8 cellular contexts compared by ENCODE assay signal in genomic region chr5:140633081-140633471, GRCh38. TPM values are rescaled to one million over a fixed set of nuclear protein-coding genes. Genes with fewer than 3 reads are reported as not detected.
DNase-seq lines count a peak whose midpoint lies in the region; ATAC-seq and TF ChIP-seq lines count a peak whose summit lies in the region.

TSS of gene CD14 (minus strand) at chr5:140633175. CDS start at chr5:140633071, 104 bp downstream.

- no peaks in the 10 kb centered on the region for H3K36me3 ChIP-seq in esophagus squamous epithelium

- peak within 1 kb of the TSS; percentile 68 to 88 (median 76) for H3K27ac ChIP-seq in esophagus squamous epithelium

- peaks cover 0 to 12% (median 8%) of the 10 kb centered on the region in 7 donors for H3K9me3 Mint-ChIP-seq in CD14-positive monocyte
- no peaks in the 10 kb centered on the region for H3K9me3 Mint-ChIP-seq in natural killer cell

- peak within 1 kb of the TSS; percentile 48 to 70 (median 52) for H3K4me3 ChIP-seq in esophagus squamous epithelium

- H3K4me3 Mint-ChIP-seq in CD14-positive monocyte (peak within 1 kb of the TSS; percentile 92 to 100), T-helper 17 cell (peak within 1 kb of the TSS; percentile 92), natural killer cell (peak within 1 kb of the TSS; percentile 91)

- peaks cover 56% of the 10 kb centered on the region for H3K4me1 Mint-ChIP-seq in CD14-positive monocyte
- peaks cover 28% of the 10 kb centered on the region for H3K4me1 Mint-ChIP-seq in T-helper 17 cell
- peaks cover 14 to 26% of the 10 kb centered on the region in 2 donors for H3K4me1 Mint-ChIP-seq in natural killer cell

- ATAC-seq in GM21529 (IDR thresholded peaks at IDR 0.05; ENCODE audit: unreplicated experiment), result peak; percentile 4
- ATAC-seq in T-helper 17 cell, result peak; percentile 15
- ATAC-seq in natural killer cell, result peak in 1 of 3 donors; percentile 29
- no peak for ATAC-seq in HG03439 (IDR thresholded peaks at IDR 0.05; ENCODE audit: unreplicated experiment)

- peak; percentile 81 for DNase-seq in CD14-positive monocyte (ENCODE audit: low spot score)
- no peak for DNase-seq in T-helper 17 cell
- DNase-seq in esophagus squamous epithelium (lab: John Stamatoyannopoulos, UW), result no peak
- no peak for DNase-seq in natural killer cell
- no peak for DNase-seq in cortex of kidney (lab: John Stamatoyannopoulos, UW)
- DNase-seq in activated gamma-delta T cell (lab: John Stamatoyannopoulos, UW), result no peak

- peaks cover 6 to 37% (median 19%) of the 10 kb centered on the region in 3 donors for H3K4me1 ChIP-seq in esophagus squamous epithelium

- no peaks in the 10 kb centered on the region for H3K27me3 ChIP-seq in esophagus squamous epithelium

- peak within 1 kb of the TSS; percentile 97 to 99 (median 98) for H3K27ac Mint-ChIP-seq in CD14-positive monocyte
- H3K27ac Mint-ChIP-seq in T-helper 17 cell, result peak within 1 kb of the TSS; percentile 86
- H3K27ac Mint-ChIP-seq in natural killer cell, result peak within 1 kb of the TSS in 1 of 2 donors; percentile 72

- TF ChIP-seq CTCF in CD14-positive monocyte (IDR thresholded peaks at IDR 0.05) (no peak), esophagus squamous epithelium (IDR thresholded peaks at IDR 0.05) (no peak), natural killer cell (IDR thresholded peaks at IDR 0.05) (no peak)

- WGBS in esophagus squamous epithelium, 2 donors, result 6 to 10% methylated on average over 10 to 11 of the region's 11 CpGs

- H3K9me3 ChIP-seq in T-helper 17 cell (ENCODE audit: control insufficient read depth, low read length, poor library complexity, severe bottlenecking) (no peaks in the 10 kb centered on the region), esophagus squamous epithelium (no peaks in the 10 kb centered on the region)

- H3K27me3 Mint-ChIP-seq in CD14-positive monocyte (ENCODE audit: low read depth in 3 of 3) (peaks cover 0 to 5% (median 0%) of the 10 kb centered on the region in 3 donors), T-helper 17 cell (peaks cover 10% of the 10 kb centered on the region), natural killer cell (ENCODE audit: low read depth in 2 of 2) (peaks cover 10 to 14% of the 10 kb centered on the region in 2 donors)

- TF ChIP-seq POLR2A in esophagus squamous epithelium (IDR thresholded peaks at IDR 0.05), result peak in 2 of 4 donors; percentile 3 to 44

- H3K36me3 Mint-ChIP-seq in CD14-positive monocyte (peaks cover 22 to 43% of the 10 kb centered on the region in 2 donors), T-helper 17 cell (ENCODE audit: low read depth) (peaks cover 3% of the 10 kb centered on the region), natural killer cell (no peaks in the 10 kb centered on the region)

- intact Hi-C loops in CD14-positive monocyte (cut with micrococcal nuclease) (loop anchor here (2.0 to 5.0 kb wide), 2 partner anchors 22 to 36 kb away; no protein-coding TSS in a partner anchor), esophagus squamous epithelium (cut with DNase I) (loop anchor here (10.0 kb wide), 1 partner anchor 258 kb away; no protein-coding TSS in a partner anchor), natural killer cell (cut with micrococcal nuclease) (no loop called here)

RNA-seq across cellular contexts. Expression of gene CD14, which starts in this region (rescaled TPM):
- 1,000 to 10,000 TPM; 2,434 to 3,095 TPM for polyA plus RNA-seq in CD14-positive monocyte
- total RNA-seq in T-helper 17 cell, result 1 to 10 TPM; 1.4 to 9.2 TPM
- 10 to 100 TPM in 3 of 4 donors, 1 to 10 TPM in 1; 7.6 to 58.1 (median 30.9) TPM for total RNA-seq in esophagus squamous epithelium
- total RNA-seq in natural killer cell, result 10 to 100 TPM in 1 of 3 donors, 1 to 10 TPM in 2; 1.4 to 15.9 (median 7.0) TPM
